In genomic region chr7:156255635-156256034, GRCh38 we compare ENCODE assay signal across 28 cellular contexts.
"Had no signal": no experiment of that assay in that cellular context is flagged by ENCODE, and none has a peak within 500 bp of the region (broad histone marks: within the 10 kb centered on the region; RNA-seq: fewer than 3 reads in every experiment).

No MANE protein-coding gene starts in this region.

- ATAC-seq: natural killer cell; psoas muscle; right cardiac atrium; sciatic nerve; stimulated activated memory B cell treated with anti-CD40 and anti-IgM and Interleukin-4, amounts not matched to agents 10 μg/mL and 1 μg/mL and 100 μg/mL, for 72 hours; stimulated activated naive CD8-positive, alpha-beta T cell treated with anti-CD3 and anti-CD28 coated beads, Interleukin-15, amount 100 ng/mL, for 72 hours; stimulated activated naive CD8-positive, alpha-beta T cell treated with anti-CD3 and anti-CD28 coated beads, Interleukin-15, Interleukin-2, amounts not matched to agents 100 U/mL and 50 U/mL, for 24 hours; upper lobe of right lung had no signal

- H3K9me3 ChIP-seq: ovary, psoas muscle, suprapubic skin, testis, tibial artery, transverse colon, upper lobe of right lung, uterus had no signal

- H3K36me3 ChIP-seq: neural progenitor cell, ovary, spleen, suprapubic skin, tibial artery, transverse colon, upper lobe of right lung, uterus had no signal

- H3K4me3 ChIP-seq: neural progenitor cell, ovary, psoas muscle, skin epidermis, smooth muscle cell, spleen, suprapubic skin, testis, tibial artery, transverse colon, upper lobe of right lung, uterus had no signal

- H3K27ac ChIP-seq: neural progenitor cell, ovary, parathyroid adenoma, psoas muscle, skin epidermis, spleen, suprapubic skin, testis, tibial artery, transverse colon, upper lobe of right lung, uterus had no signal

- H3K79me2 ChIP-seq: parathyroid adenoma had no signal

- H2AFZ ChIP-seq: neural progenitor cell, parathyroid adenoma had no signal

- H3K4me2 ChIP-seq: neural progenitor cell, smooth muscle cell had no signal

- H3K4me1 ChIP-seq: neural progenitor cell, parathyroid adenoma, psoas muscle, spleen, suprapubic skin, testis, tibial artery, transverse colon, upper lobe of right lung, uterus had no signal

- H3K27me3 ChIP-seq: neural progenitor cell, ovary, suprapubic skin, testis, tibial artery, transverse colon, upper lobe of right lung, uterus had no signal

- DNase-seq: natural killer cell; occipital lobe; ovary; posterior cingulate gyrus; psoas muscle; right cardiac atrium; spleen; stimulated activated CD4-positive, alpha-beta T cell treated with anti-CD3 and anti-CD28 coated beads, Interleukin-12 subunit alpha, Interleukin-12 subunit beta, amount 100 ng/mL, for 4 hours; stimulated activated CD4-positive, alpha-beta T cell treated with anti-CD3 and anti-CD28 coated beads, Interleukin-1b, Interleukin-23, amount 100 ng/mL, for 48 hours; stimulated activated CD4-positive, alpha-beta T cell treated with anti-CD3 and anti-CD28 coated beads, Interleukin-4, amount 100 ng/mL, for 1 hour; stimulated activated CD4-positive, alpha-beta T cell treated with anti-CD3 and anti-CD28 coated beads, Interleukin-4, amount 100 ng/mL, for 4 hours; stimulated activated CD8-positive, alpha-beta memory T cell treated with anti-CD3 and anti-CD28 coated beads, Interleukin-4, amount 100 ng/mL, for 48 hours; stimulated activated naive CD4-positive, alpha-beta T cell; stimulated activated naive CD8-positive, alpha-beta T cell treated with anti-CD3 and anti-CD28 coated beads, Interleukin-15, amount 100 ng/mL, for 72 hours; stimulated activated naive CD8-positive, alpha-beta T cell treated with anti-CD3 and anti-CD28 coated beads, Interleukin-15, Interleukin-2, amounts not matched to agents 100 U/mL and 50 U/mL, for 24 hours; substantia nigra; testis; tibial artery; transverse colon; upper lobe of right lung; uterus had no signal

- H3K9ac ChIP-seq: neural progenitor cell, parathyroid adenoma had no signal
